Comparison of ENCODE assay signal across 25 cellular contexts in genomic region chr16:50459681-50460080, GRCh38.
"Had no signal": no experiment of that assay in that cellular context is flagged by ENCODE, and none has a peak within 500 bp of the region (broad histone marks: within the 10 kb centered on the region; RNA-seq: fewer than 3 reads in every experiment).

No MANE protein-coding gene starts in this region.

- FAIRE-seq: colon had no signal

- DNase-seq: activated CD4-positive, alpha-beta memory T cell treated with anti-CD3 and anti-CD28 coated beads, Interleukin-2, amount 10 ng/mL, durations not matched to agents 7 days and 5 days; activated CD4-positive, alpha-beta T cell treated with anti-CD3 and anti-CD28 coated beads for 4 hours; activated CD4-positive, CD25-positive, alpha-beta regulatory T cell; activated gamma-delta T cell; activated T-cell treated with anti-CD3 and anti-CD28 coated beads, Interleukin-2, amount 50 U/mL, for 72 hours; anterior cingulate cortex; body of pancreas; central memory CD4-positive, alpha-beta T cell; hypothalamus; islet precursor cell; left colon; mesenchymal stem cell; mucosa of descending colon; nephron progenitor cell; stimulated activated CD4-positive, alpha-beta T cell treated with anti-CD3 and anti-CD28 coated beads, Interleukin-4, amount 100 ng/mL, for 24 hours; stimulated activated naive CD8-positive, alpha-beta T cell treated with anti-CD3 and anti-CD28 coated beads, Interleukin-15, Interleukin-2, amounts not matched to agents 100 U/mL and 50 U/mL, for 24 hours; substantia nigra; T1000; thyroid gland had no signal

- H3K27ac ChIP-seq: body of pancreas, esophagus muscularis mucosa, gastroesophageal sphincter, prostate gland, thyroid gland had no signal

- H3K4me3 ChIP-seq: body of pancreas, esophagus muscularis mucosa, gastroesophageal sphincter, mucosa of descending colon, prostate gland, thyroid gland had no signal

- H3K27me3 ChIP-seq: body of pancreas, thyroid gland had no signal

- H3K9me3 ChIP-seq: body of pancreas, esophagus muscularis mucosa, gastroesophageal sphincter, mucosa of descending colon, prostate gland, thyroid gland had no signal

- H3K27me3 Mint-ChIP-seq: activated naive CD4-positive, alpha-beta T cell treated with anti-CD3 and anti-CD28 coated beads, Interleukin-2, amount 50 U/mL, for 24 hours had no signal

- H3K36me3 Mint-ChIP-seq: activated naive CD4-positive, alpha-beta T cell treated with anti-CD3 and anti-CD28 coated beads, Interleukin-2, amount 50 U/mL, for 24 hours had no signal

- H3K27ac Mint-ChIP-seq: activated CD4-positive, alpha-beta memory T cell treated with anti-CD3 and anti-CD28 coated beads, Interleukin-2, amount 10 ng/mL, durations not matched to agents 7 days and 5 days; activated naive CD4-positive, alpha-beta T cell treated with anti-CD3 and anti-CD28 coated beads, Interleukin-2, amount 50 U/mL, for 24 hours; activated T-cell treated with anti-CD3 and anti-CD28 coated beads, Interleukin-2, amount 50 U/mL, for 72 hours; nephron progenitor cell; T-helper 1 cell treated with Interleukin-12 subunit alpha and Interleukin-12 subunit beta and Interleukin-4 antibody, amounts not matched to agents 30 μg/mL and 1 μg/mL, for 36 hours had no signal

- H3K4me1 ChIP-seq: body of pancreas, esophagus muscularis mucosa, gastroesophageal sphincter, prostate gland, thyroid gland had no signal

- H3K4me3 Mint-ChIP-seq: activated CD4-positive, alpha-beta memory T cell treated with anti-CD3 and anti-CD28 coated beads, Interleukin-2, amount 10 ng/mL, durations not matched to agents 7 days and 5 days; activated naive CD4-positive, alpha-beta T cell treated with anti-CD3 and anti-CD28 coated beads, Interleukin-2, amount 50 U/mL, for 24 hours; activated T-cell treated with anti-CD3 and anti-CD28 coated beads, Interleukin-2, amount 50 U/mL, for 72 hours; nephron progenitor cell; T-helper 1 cell treated with Interleukin-12 subunit alpha and Interleukin-12 subunit beta and Interleukin-4 antibody, amounts not matched to agents 30 μg/mL and 1 μg/mL, for 36 hours had no signal

- H3K36me3 ChIP-seq: esophagus muscularis mucosa, gastroesophageal sphincter, prostate gland, thyroid gland had no signal

- H3K9me3 Mint-ChIP-seq: activated CD4-positive, alpha-beta memory T cell treated with anti-CD3 and anti-CD28 coated beads, Interleukin-2, amount 10 ng/mL, durations not matched to agents 7 days and 5 days; activated naive CD4-positive, alpha-beta T cell treated with anti-CD3 and anti-CD28 coated beads, Interleukin-2, amount 50 U/mL, for 24 hours; activated T-cell treated with anti-CD3 and anti-CD28 coated beads, Interleukin-2, amount 50 U/mL, for 72 hours; nephron progenitor cell; T-helper 1 cell treated with Interleukin-12 subunit alpha and Interleukin-12 subunit beta and Interleukin-4 antibody, amounts not matched to agents 30 μg/mL and 1 μg/mL, for 36 hours had no signal
